In the genomic region with DNA sequence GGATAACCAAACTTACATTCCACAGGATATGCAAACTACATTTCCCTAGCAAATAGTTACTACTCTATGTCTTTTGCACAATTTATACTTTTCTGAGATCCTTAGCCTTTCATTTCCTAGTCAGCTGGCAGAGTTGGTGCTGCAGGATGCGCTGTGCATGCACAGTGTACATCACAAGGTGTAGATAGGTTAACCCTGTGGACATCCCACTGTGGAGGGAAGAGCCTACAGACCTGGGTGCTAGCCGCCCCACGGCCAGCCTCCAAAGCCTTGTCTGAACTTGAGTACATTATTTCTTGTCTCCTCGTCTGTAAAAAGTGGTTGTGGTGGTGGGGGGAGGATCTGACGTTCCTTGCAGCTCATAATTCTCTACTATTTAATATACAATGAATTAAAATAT, we compare ENCODE assay signal across 11 cellular contexts. TPM values are rescaled to one million over a fixed set of nuclear protein-coding genes. Genes with fewer than 3 reads are reported as not detected.
A peak's percentile ranks its signal among the peaks of the same experiment; 100 is the strongest.
DNase-seq lines count a peak whose midpoint lies in the region; ATAC-seq, FAIRE-seq and TF ChIP-seq lines count a peak whose summit lies in the region.
"Had no signal": no experiment of that assay in that cellular context is flagged by ENCODE, and none has a peak within 500 bp of the region (broad histone marks: within the 10 kb centered on the region; RNA-seq: fewer than 3 reads in every experiment).

No MANE protein-coding gene starts in this region.

- H3K4me1 Mint-ChIP-seq in astrocyte (ENCODE audit: low read depth, unreplicated experiment) (peaks cover 28% of the 10 kb centered on the region), memory B cell (peaks cover 53% of the 10 kb centered on the region)

- no peak overlapping the region; the same call in 1 of the 2 replicates for H3K4me2 ChIP-seq in HepG2 (ENCODE audit: low read depth, low read length)
- H3K4me2 ChIP-seq in astrocyte (ENCODE audit: low read length), result no peak overlapping the region

- H3K9ac ChIP-seq in liver (ENCODE audit: low read depth in 1 of 2, low read length in 2 of 2) (peak overlapping the region in 1 of 2 donors; percentile 83), HepG2 (ENCODE audit: insufficient read depth, low read depth, low read length) (no peak overlapping the region), astrocyte (ENCODE audit: low read length) (no peak overlapping the region)

- no peak overlapping the region for H3K4me3 Mint-ChIP-seq in astrocyte (ENCODE audit: unreplicated experiment)
- no peak overlapping the region for H3K4me3 Mint-ChIP-seq in memory B cell

- intact Hi-C loops in HepG2 (cut with micrococcal nuclease; ENCODE audit: unreplicated experiment) (no loop called here), uterus (cut with DNase I; ENCODE audit: low total_unique reads) (no loop called here)

- no peak for DNase-seq in HepG2 (ENCODE audit: low spot score)
- DNase-seq in astrocyte (ENCODE audit: low read depth), result no peak
- DNase-seq in memory B cell (ENCODE audit: low spot score in 2 of 2), result no peak
- no peak for DNase-seq in uterus
- no peak for DNase-seq in ureter (ENCODE audit: low spot score)
- no peak for DNase-seq in SHP77 (lab: John Stamatoyannopoulos, UW)
- DNase-seq in stimulated activated CD4-positive, alpha-beta T cell treated with anti-CD3 and anti-CD28 coated beads, Interleukin-4, amount 100 ng/mL, for 4 hours, result no peak
- DNase-seq: T1000 had no signal

- H3K36me3 ChIP-seq in liver (ENCODE audit: control insufficient read depth in 4 of 4, insufficient read depth in 3 of 4, low read depth in 1 of 4, low read length in 3 of 4) (peaks cover 0 to 7% (median 3%) of the 10 kb centered on the region in 4 donors), HepG2 (replicated peaks in 1 of 2; ENCODE audit: control insufficient read depth in 1 of 2, insufficient read depth in 2 of 2, low read length in 2 of 2) (no peaks in the 10 kb centered on the region), astrocyte (ENCODE audit: insufficient read depth, low read length) (no peaks in the 10 kb centered on the region), uterus (no peaks in the 10 kb centered on the region)

- CTCF ChIA-PET in HepG2 (lab: Yijun Ruan, JAX; ENCODE audit: low intra/inter-chr PET ratio, low total read pairs), result no interaction called here

- H3K27me3 Mint-ChIP-seq in astrocyte (ENCODE audit: low read depth, unreplicated experiment), result no peaks in the 10 kb centered on the region
- H3K27me3 Mint-ChIP-seq in memory B cell, result no peaks in the 10 kb centered on the region

- TF ChIP-seq EP300 in HepG2 (IDR thresholded peaks at IDR 0.05; ENCODE audit: low read depth in 2 of 2, low read length in 2 of 2) (no peak), HepG2 (CRISPR knock-in tag; IDR thresholded peaks at IDR 0.05; ENCODE audit: borderline replicate concordance) (no peak)

- H3K79me2 ChIP-seq in HepG2 (ENCODE audit: insufficient read depth, low read length) (peaks cover 8% of the 10 kb centered on the region), astrocyte (ENCODE audit: insufficient read depth, low read length) (no peaks in the 10 kb centered on the region)

- POLR2A ChIA-PET in HepG2 (lab: Yijun Ruan, JAX), result interaction anchor here (0.8 kb wide), 1 partner anchor 75 kb away, joined by 3 read pairs; no protein-coding TSS in a partner anchor

- TF ChIP-seq CTCF in liver (IDR thresholded peaks at IDR 0.05; ENCODE audit: low read depth, low read length, missing input control), result no peak
- no peak for TF ChIP-seq CTCF in HepG2 (CRISPR knock-in tag; IDR thresholded peaks at IDR 0.05)
- no peak for TF ChIP-seq CTCF in astrocyte (IDR thresholded peaks at IDR 0.05; ENCODE audit: insufficient read depth, low read depth, low read length)
- TF ChIP-seq CTCF in uterus (IDR thresholded peaks at IDR 0.05), result no peak

- H3K4me1 ChIP-seq in liver (ENCODE audit: control insufficient read depth in 4 of 4, insufficient read depth in 4 of 4, low read length in 3 of 4) (peaks cover 20 to 52% (median 39%) of the 10 kb centered on the region in 4 donors), HepG2 (ENCODE audit: insufficient read depth, low read length) (peaks cover 74% of the 10 kb centered on the region), astrocyte (ENCODE audit: insufficient read depth, low read length) (peaks cover 11% of the 10 kb centered on the region), uterus (no peaks in the 10 kb centered on the region)

- no peaks in the 10 kb centered on the region for H3K9me3 Mint-ChIP-seq in astrocyte (ENCODE audit: unreplicated experiment)
- no peaks in the 10 kb centered on the region for H3K9me3 Mint-ChIP-seq in memory B cell

- no TSS peak for BruUV-seq in HepG2 (replicated peaks; lab: Mats Ljungman, UMichigan)

- FAIRE-seq in HepG2 (lab: Jason Lieb, UNC) (no peak), astrocyte (lab: Jason Lieb, UNC) (no peak)

- H3K27ac Mint-ChIP-seq in astrocyte (ENCODE audit: unreplicated experiment) (peak overlapping the region; percentile 34), memory B cell (peak overlapping the region; percentile 50)

- TF ChIP-seq POLR2A in HepG2 (IDR thresholded peaks at IDR 0.05; ENCODE audit: insufficient read depth in 1 of 2, low read depth in 2 of 2, low read length in 2 of 2) (no peak), uterus (IDR thresholded peaks at IDR 0.05) (no peak)

- in situ Hi-C loops in HepG2 (cut with HindIII; ENCODE audit: extremely low pct_ligation_motif_present, low pct_unique_long_range_greater_than_20kb), result no loop called here

- WGBS in liver, result 12% methylated on average over 5 of the region's 5 CpGs
- WGBS in HepG2 (ENCODE audit: low lambda C conversion rate), result 94% methylated on average over 5 of the region's 5 CpGs

- H4K20me1 ChIP-seq in HepG2 (ENCODE audit: insufficient read depth, low read length) (no peaks in the 10 kb centered on the region), astrocyte (ENCODE audit: insufficient read depth, low read length) (no peaks in the 10 kb centered on the region)

- no peak for ATAC-seq in HepG2
- ATAC-seq in memory B cell (ENCODE audit: low read depth), result no peak

- H3K9me3 ChIP-seq in liver (ENCODE audit: control insufficient read depth in 4 of 4, low read length in 3 of 4), result no peaks in the 10 kb centered on the region
- no peaks in the 10 kb centered on the region for H3K9me3 ChIP-seq in HepG2 (ENCODE audit: low read length)
- no peaks in the 10 kb centered on the region for H3K9me3 ChIP-seq in astrocyte (ENCODE audit: insufficient read depth, low read depth, low read length)
- H3K9me3 ChIP-seq in uterus, result no peaks in the 10 kb centered on the region

- H3K27me3 ChIP-seq in liver (ENCODE audit: control insufficient read depth in 4 of 4, insufficient read depth in 4 of 4, low read length in 3 of 4), result no peaks in the 10 kb centered on the region
- H3K27me3 ChIP-seq in HepG2 (ENCODE audit: control insufficient read depth in 1 of 2, insufficient read depth in 2 of 2, low read length in 2 of 2), result no peaks in the 10 kb centered on the region
- H3K27me3 ChIP-seq in astrocyte (ENCODE audit: insufficient read depth, low read length), result no peaks in the 10 kb centered on the region
- no peaks in the 10 kb centered on the region for H3K27me3 ChIP-seq in uterus

- H3K36me3 Mint-ChIP-seq in astrocyte (ENCODE audit: low read depth, unreplicated experiment), result no peaks in the 10 kb centered on the region
- H3K36me3 Mint-ChIP-seq in memory B cell, result peaks cover 16% of the 10 kb centered on the region

- H3K27ac ChIP-seq in liver (ENCODE audit: low read depth in 1 of 2, low read length in 2 of 2) (peak overlapping the region; percentile 62 to 67), HepG2 (ENCODE audit: extremely low read length, insufficient read depth, low read length) (no peak overlapping the region), astrocyte (ENCODE audit: low read depth, low read length) (no peak overlapping the region), uterus (peak overlapping the region; percentile 27 to 70)
- H3K27ac ChIP-seq: C4-2B had no signal

- H2AFZ ChIP-seq in HepG2 (ENCODE audit: low read length), result no peak overlapping the region
- H2AFZ ChIP-seq in astrocyte (ENCODE audit: low read depth, low read length), result no peak overlapping the region

- peak overlapping the region in 2 of 3 donors; percentile 18 to 94 for H3K4me3 ChIP-seq in liver (ENCODE audit: low read depth in 1 of 3, low read length in 3 of 3)
- H3K4me3 ChIP-seq in HepG2 (replicated peaks in 1 of 3; ENCODE audit: insufficient read depth in 1 of 3, low read depth in 2 of 3, low read length in 3 of 3), result no peak overlapping the region
- no peak overlapping the region for H3K4me3 ChIP-seq in astrocyte (ENCODE audit: insufficient read depth, low read depth, low read length)
- H3K4me3 ChIP-seq in uterus, result no peak overlapping the region

- no peak for TF ChIP-seq RAD21 in liver (IDR thresholded peaks at IDR 0.05)
- TF ChIP-seq RAD21 in HepG2 (CRISPR knock-in tag; IDR thresholded peaks at IDR 0.05), result no peak

TF ChIP-seq in liver, 16 proteins besides CTCF, POLR2A, EP300 and RAD21 (continues in another document):
- TF ChIP-seq FOXA1 (IDR thresholded peaks at IDR 0.05), result no peak

TF ChIP-seq in HepG2, 621 proteins besides CTCF, POLR2A, EP300 and RAD21 (continues in another document):
- TF ChIP-seq ZNF124 (CRISPR knock-in tag; IDR thresholded peaks at IDR 0.05), result no peak

RNA-seq across cellular contexts. Expression of a gene that starts 3.5 kb away (rescaled TPM):
- total RNA-seq in liver (10 to 100 TPM; 55.4 to 67.1 TPM), HepG2 (2016; rRNA removed; fragmentation: Illumina TruSeq; extraction: Trizol) (5.3 and 8.4 TPM in 2 replicates), astrocyte (1.8 and 6.1 TPM in 2 replicates), uterus (100 to 1,000 TPM in 1 of 4 donors, 10 to 100 TPM in 3; 26.9 to 163 (median 37.4) TPM), ureter (44.1 TPM)
- polyA plus RNA-seq in liver (10 to 100 TPM; 16.2 to 19.5 TPM), HepG2 (2011; rRNA removed) (9.9 and 20.3 TPM in 2 replicates)
- total RNA-seq in HepG2 (2016; cell fraction: cytosol; rRNA removed; fragmentation: Illumina TruSeq; extraction: Trizol; ENCODE audit: low read depth), result 1.4 and 1.9 TPM in 2 replicates
- total RNA-seq in HepG2 (2016; cell fraction: insoluble cytoplasmic fraction; rRNA removed; fragmentation: Illumina TruSeq; extraction: Trizol), result 6.3 and 9.1 TPM in 2 replicates
- 2.8 and 4.1 TPM in 2 replicates for total RNA-seq in HepG2 (2016; cell fraction: membrane; rRNA removed; fragmentation: Illumina TruSeq; extraction: Trizol)
- 6.0 and 7.6 TPM in 2 replicates for total RNA-seq in HepG2 (2016; cell fraction: nucleus; rRNA removed; fragmentation: Illumina TruSeq; extraction: Trizol)
- 7.7 and 20.5 TPM in 2 replicates for polyA plus RNA-seq in HepG2 (2011; cell fraction: cytosol; rRNA removed)
- 1.8 and 3.8 TPM in 2 replicates for polyA plus RNA-seq in HepG2 (2011; cell fraction: nucleus; rRNA removed)
- 30.8 and 49.4 TPM in 2 replicates for polyA plus RNA-seq in HepG2 (2012)
- polyA plus RNA-seq in HepG2 (2016; cell fraction: cytosol; fragmentation: Illumina TruSeq; extraction: Trizol; ENCODE audit: low read depth), result 1.2 and 1.3 TPM in 2 replicates
- 5.5 and 5.7 TPM in 2 replicates for polyA plus RNA-seq in HepG2 (2016; cell fraction: insoluble cytoplasmic fraction; fragmentation: Illumina TruSeq; extraction: Trizol; ENCODE audit: low read depth)
- polyA plus RNA-seq in HepG2 (2016; cell fraction: membrane; fragmentation: Illumina TruSeq; extraction: Trizol; ENCODE audit: low read depth), result 1.5 and 2.5 TPM in 2 replicates
- 9.4 and 10.5 TPM in 2 replicates for polyA plus RNA-seq in HepG2 (2016; cell fraction: nucleus; fragmentation: Illumina TruSeq; extraction: Trizol; ENCODE audit: insufficient read depth, low read depth)
- polyA minus RNA-seq in HepG2 (2011; rRNA and poly(A)+ RNA removed; ENCODE audit: low replicate concordance), result 1.5 and 11.8 TPM in 2 replicates
- polyA minus RNA-seq in HepG2 (2011; cell fraction: cytosol; rRNA and poly(A)+ RNA removed), result 2.1 and 6.0 TPM in 2 replicates
- polyA minus RNA-seq in HepG2 (2011; cell fraction: nucleus; rRNA and poly(A)+ RNA removed), result 5.4 and 9.8 TPM in 2 replicates
- polyA plus RNA-seq: neural cell had no signal

Comparison
In these comparisons a context has a peak if more than half of its experiments do, and no peak if none do; other contexts are left out.
1. H3K27ac ChIP-seq: peak in liver (2 of 2) and uterus (2 of 2); none in HepG2 (single experiment) and astrocyte (single experiment).
2. H3K4me3 ChIP-seq: peak in liver (2 of 3); none in HepG2 (0 of 3), astrocyte (single experiment) and uterus (0 of 2).